ENCODE assay signal across 11 cellular contexts in genomic region chr3:122102191-122102935, GRCh38. TPM values are rescaled to one million over a fixed set of nuclear protein-coding genes. Genes with fewer than 3 reads are reported as not detected.
DNase-seq lines count a peak whose midpoint lies in the region; ATAC-seq and TF ChIP-seq lines count a peak whose summit lies in the region.
"Had no signal": no experiment of that assay in that cellular context is flagged by ENCODE, and none has a peak within 500 bp of the region (broad histone marks: within the 10 kb centered on the region; RNA-seq: fewer than 3 reads in every experiment).

No MANE protein-coding gene starts in this region.

- peak overlapping the region; percentile 66 for H3K4me3 Mint-ChIP-seq in natural killer cell treated with Interleukin-12 subunit alpha and Interleukin-12 subunit beta and Interleukin-15 and Interleukin-18, amount 100 ng/mL, for 72 hours
- H3K4me3 Mint-ChIP-seq in natural killer cell (no peak overlapping the region), WTC11 (no peak overlapping the region)
- H3K4me3 Mint-ChIP-seq in stimulated activated naive CD8-positive, alpha-beta T cell treated with anti-CD3 and anti-CD28 coated beads, Interleukin-15, Interleukin-2, amounts not matched to agents 100 ng/mL and 50 ng/mL, for 24 hours, result peak overlapping the region; percentile 24
- H3K4me3 Mint-ChIP-seq: type B pancreatic cell had no signal

- no peaks in the 10 kb centered on the region for H3K27me3 ChIP-seq in OCI-LY3 (ENCODE audit: low read depth, low read length)

- ATAC-seq in natural killer cell treated with Interleukin-12 subunit alpha and Interleukin-12 subunit beta and Interleukin-15 and Interleukin-18, amount 100 ng/mL, for 72 hours, result peak; percentile 56 to 71
- no peak for ATAC-seq in natural killer cell
- peak; percentile 44 for ATAC-seq in HG02852 (IDR thresholded peaks at IDR 0.05; ENCODE audit: unreplicated experiment)
- no peak for ATAC-seq in WTC11

- DNase-seq in natural killer cell treated with Interleukin-12 subunit alpha and Interleukin-12 subunit beta and Interleukin-15 and Interleukin-18, amount 100 ng/mL, for 72 hours (ENCODE audit: low spot score), result no peak
- DNase-seq in natural killer cell (no peak), WTC11 (ENCODE audit: low spot score) (no peak), NCI-H1436 treated with DMSO at 0.1 percent for 48 hours (lab: John Stamatoyannopoulos, UW) (no peak), mucosa of gallbladder (ENCODE audit: low spot score) (no peak)

- peak overlapping the region; percentile 75 for H3K4me2 ChIP-seq in OCI-LY3 (ENCODE audit: low read length)

- peak overlapping the region in 1 of 2 donors; percentile 62 for H3K27ac Mint-ChIP-seq in natural killer cell treated with Interleukin-12 subunit alpha and Interleukin-12 subunit beta and Interleukin-15 and Interleukin-18, amount 100 ng/mL, for 72 hours
- H3K27ac Mint-ChIP-seq in natural killer cell (no peak overlapping the region), WTC11 (no peak overlapping the region)
- peak overlapping the region; percentile 92 for H3K27ac Mint-ChIP-seq in stimulated activated naive CD8-positive, alpha-beta T cell treated with anti-CD3 and anti-CD28 coated beads, Interleukin-15, Interleukin-2, amounts not matched to agents 100 ng/mL and 50 ng/mL, for 24 hours

- intact Hi-C loops in natural killer cell (cut with micrococcal nuclease), result loop anchor here (10.0 kb wide), 1 partner anchor 202 kb away; no protein-coding TSS in a partner anchor

- H3K4me1 Mint-ChIP-seq in natural killer cell treated with Interleukin-12 subunit alpha and Interleukin-12 subunit beta and Interleukin-15 and Interleukin-18, amount 100 ng/mL, for 72 hours (ENCODE audit: low read depth in 2 of 2), result peaks cover 23 to 36% of the 10 kb centered on the region in 2 donors
- H3K4me1 Mint-ChIP-seq in natural killer cell (peaks cover 7 to 15% of the 10 kb centered on the region in 2 donors), WTC11 (peaks cover 4% of the 10 kb centered on the region; the same call in 1 of the 2 replicates)
- no peaks in the 10 kb centered on the region for H3K4me1 Mint-ChIP-seq in stimulated activated naive CD8-positive, alpha-beta T cell treated with anti-CD3 and anti-CD28 coated beads, Interleukin-15, Interleukin-2, amounts not matched to agents 100 ng/mL and 50 ng/mL, for 24 hours (ENCODE audit: low read depth)

- POLR2A ChIA-PET in WTC11 (lab: Charles Lee), result interaction anchor here (1.4 kb wide), 1 partner anchor 9 kb away, joined by 4 read pairs; no protein-coding TSS in a partner anchor

- H3K36me3 ChIP-seq in OCI-LY3 (replicated peaks; ENCODE audit: low read depth, low read length), result peaks cover 13% of the 10 kb centered on the region

- no peaks in the 10 kb centered on the region for H3K36me3 Mint-ChIP-seq in natural killer cell treated with Interleukin-12 subunit alpha and Interleukin-12 subunit beta and Interleukin-15 and Interleukin-18, amount 100 ng/mL, for 72 hours
- H3K36me3 Mint-ChIP-seq in natural killer cell (no peaks in the 10 kb centered on the region), WTC11 (no peaks in the 10 kb centered on the region)
- no peaks in the 10 kb centered on the region for H3K36me3 Mint-ChIP-seq in stimulated activated naive CD8-positive, alpha-beta T cell treated with anti-CD3 and anti-CD28 coated beads, Interleukin-15, Interleukin-2, amounts not matched to agents 100 ng/mL and 50 ng/mL, for 24 hours (ENCODE audit: low read depth)
- H3K36me3 Mint-ChIP-seq: type B pancreatic cell had no signal

- H3K4me1 ChIP-seq in OCI-LY3 (ENCODE audit: low read length), result peaks cover 92% of the 10 kb centered on the region

- H3K79me2 ChIP-seq in OCI-LY3 (ENCODE audit: low read length), result no peaks in the 10 kb centered on the region

- H3K9me3 ChIP-seq in OCI-LY3 (ENCODE audit: insufficient read depth, low read length), result no peaks in the 10 kb centered on the region

- TF ChIP-seq CTCF in natural killer cell (IDR thresholded peaks at IDR 0.05) (no peak), OCI-LY3 (IDR thresholded peaks at IDR 0.05; ENCODE audit: low read depth, low read length) (no peak), WTC11 (IDR thresholded peaks at IDR 0.05) (no peak)

- H3K9me3 Mint-ChIP-seq in natural killer cell treated with Interleukin-12 subunit alpha and Interleukin-12 subunit beta and Interleukin-15 and Interleukin-18, amount 100 ng/mL, for 72 hours, result no peaks in the 10 kb centered on the region
- H3K9me3 Mint-ChIP-seq in natural killer cell (no peaks in the 10 kb centered on the region), WTC11 (no peaks in the 10 kb centered on the region)
- no peaks in the 10 kb centered on the region for H3K9me3 Mint-ChIP-seq in stimulated activated naive CD8-positive, alpha-beta T cell treated with anti-CD3 and anti-CD28 coated beads, Interleukin-15, Interleukin-2, amounts not matched to agents 100 ng/mL and 50 ng/mL, for 24 hours
- H3K9me3 Mint-ChIP-seq: type B pancreatic cell had no signal

- peak overlapping the region; percentile 85 for H3K9ac ChIP-seq in OCI-LY3 (ENCODE audit: low read length)

- H3K27me3 Mint-ChIP-seq in natural killer cell treated with Interleukin-12 subunit alpha and Interleukin-12 subunit beta and Interleukin-15 and Interleukin-18, amount 100 ng/mL, for 72 hours, result no peaks in the 10 kb centered on the region
- H3K27me3 Mint-ChIP-seq in natural killer cell (ENCODE audit: low read depth in 2 of 2) (no peaks in the 10 kb centered on the region), WTC11 (ENCODE audit: low read depth) (no peaks in the 10 kb centered on the region)
- no peaks in the 10 kb centered on the region for H3K27me3 Mint-ChIP-seq in stimulated activated naive CD8-positive, alpha-beta T cell treated with anti-CD3 and anti-CD28 coated beads, Interleukin-15, Interleukin-2, amounts not matched to agents 100 ng/mL and 50 ng/mL, for 24 hours
- H3K27me3 Mint-ChIP-seq: type B pancreatic cell had no signal

- peak overlapping the region; percentile 98 for H3K27ac ChIP-seq in OCI-LY3 (ENCODE audit: low read length)
- H3K27ac ChIP-seq: C4-2B had no signal

- peak overlapping the region; percentile 46 for H3K4me3 ChIP-seq in OCI-LY3 (ENCODE audit: low read length)

- H4K20me1 ChIP-seq in OCI-LY3 (ENCODE audit: insufficient read depth, low read length), result no peaks in the 10 kb centered on the region

- CTCF ChIA-PET in WTC11 (lab: Charles Lee), result interaction anchor here (0.5 to 3.9 kb wide), 21 partner anchors 9 to 556 kb away, joined by 3 to 36 read pairs (median 4); partner anchors contain the start of genes CASR and POLQ

- no peak overlapping the region for H2AFZ ChIP-seq in OCI-LY3 (ENCODE audit: low read depth, low read length)

TF ChIP-seq in WTC11, 78 proteins besides CTCF, POLR2A, EP300 and RAD21:
- no peak for TF ChIP-seq NFYB (CRISPR knock-in tag; conservative IDR thresholded peaks at IDR 0.05; ENCODE audit: low read depth)
- TF ChIP-seq ZNF671 (CRISPR knock-in tag; IDR thresholded peaks at IDR 0.05), result no peak
- TF ChIP-seq, protein P1, sequence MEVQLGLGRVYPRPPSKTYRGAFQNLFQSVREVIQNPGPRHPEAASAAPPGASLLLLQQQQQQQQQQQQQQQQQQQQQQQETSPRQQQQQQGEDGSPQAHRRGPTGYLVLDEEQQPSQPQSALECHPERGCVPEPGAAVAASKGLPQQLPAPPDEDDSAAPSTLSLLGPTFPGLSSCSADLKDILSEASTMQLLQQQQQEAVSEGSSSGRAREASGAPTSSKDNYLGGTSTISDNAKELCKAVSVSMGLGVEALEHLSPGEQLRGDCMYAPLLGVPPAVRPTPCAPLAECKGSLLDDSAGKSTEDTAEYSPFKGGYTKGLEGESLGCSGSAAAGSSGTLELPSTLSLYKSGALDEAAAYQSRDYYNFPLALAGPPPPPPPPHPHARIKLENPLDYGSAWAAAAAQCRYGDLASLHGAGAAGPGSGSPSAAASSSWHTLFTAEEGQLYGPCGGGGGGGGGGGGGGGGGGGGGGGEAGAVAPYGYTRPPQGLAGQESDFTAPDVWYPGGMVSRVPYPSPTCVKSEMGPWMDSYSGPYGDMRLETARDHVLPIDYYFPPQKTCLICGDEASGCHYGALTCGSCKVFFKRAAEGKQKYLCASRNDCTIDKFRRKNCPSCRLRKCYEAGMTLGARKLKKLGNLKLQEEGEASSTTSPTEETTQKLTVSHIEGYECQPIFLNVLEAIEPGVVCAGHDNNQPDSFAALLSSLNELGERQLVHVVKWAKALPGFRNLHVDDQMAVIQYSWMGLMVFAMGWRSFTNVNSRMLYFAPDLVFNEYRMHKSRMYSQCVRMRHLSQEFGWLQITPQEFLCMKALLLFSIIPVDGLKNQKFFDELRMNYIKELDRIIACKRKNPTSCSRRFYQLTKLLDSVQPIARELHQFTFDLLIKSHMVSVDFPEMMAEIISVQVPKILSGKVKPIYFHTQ (CRISPR knock-in tag; IDR thresholded peaks at IDR 0.05), result no peak

RNA-seq across cellular contexts. Expression of gene CD86, which starts 47.2 kb away (rescaled TPM):
- total RNA-seq in natural killer cell treated with Interleukin-12 subunit alpha and Interleukin-12 subunit beta and Interleukin-15 and Interleukin-18, amount 100 ng/mL, for 72 hours, result 1 to 10 TPM; 3.2 to 4.5 TPM
- total RNA-seq in natural killer cell, result 1 to 10 TPM; 2.1 to 6.9 (median 4.7) TPM
- total RNA-seq in WTC11 (2021), result 0.25 to 0.61 TPM (median 0.30 TPM) in 3 replicates
- total RNA-seq in mucosa of gallbladder, result 10.5 TPM
- total RNA-seq: dermis microvascular lymphatic vessel endothelial cell had no signal

Comparison
In these comparisons a context has a peak if more than half of its experiments do, and no peak if none do; other contexts are left out.
1. ATAC-seq: peak in natural killer cell treated with Interleukin-12 subunit alpha and Interleukin-12 subunit beta and Interleukin-15 and Interleukin-18, amount 100 ng/mL, for 72 hours (2 of 2) and HG02852 (single experiment); none in natural killer cell (0 of 3) and WTC11 (single experiment).
2. H3K4me3 Mint-ChIP-seq: peak in natural killer cell treated with Interleukin-12 subunit alpha and Interleukin-12 subunit beta and Interleukin-15 and Interleukin-18, amount 100 ng/mL, for 72 hours (single experiment) and stimulated activated naive CD8-positive, alpha-beta T cell treated with anti-CD3 and anti-CD28 coated beads, Interleukin-15, Interleukin-2, amounts not matched to agents 100 ng/mL and 50 ng/mL, for 24 hours (single experiment); none in natural killer cell (single experiment) and WTC11 (single experiment).